In genomic region chr7:73739387-73739767, GRCh38 we compare ENCODE assay signal across 1 cellular context.
A peak's percentile ranks its signal among the peaks of the same experiment; 100 is the strongest.
TF ChIP-seq lines count a peak whose summit lies in the region.

No MANE protein-coding gene starts in this region.

TF ChIP-seq in K562, 482 proteins besides CTCF, POLR2A, EP300 and RAD21 (continued from another document and continues in another):
- no peak for TF ChIP-seq SMAD1 (IDR thresholded peaks at IDR 0.05; ENCODE audit: low read depth, low read length, partially characterized antibody)
- no peak for TF ChIP-seq MECOM (CRISPR knock-in tag; IDR thresholded peaks at IDR 0.05)
- no peak for TF ChIP-seq NEUROD1 (IDR thresholded peaks at IDR 0.05; ENCODE audit: borderline replicate concordance, low read depth, low read length, partially characterized antibody)
- TF ChIP-seq MTF1 (CRISPR knock-in tag; IDR thresholded peaks at IDR 0.05; ENCODE audit: borderline replicate concordance), result no peak
- no peak for TF ChIP-seq GTF2E2 (tag; IDR thresholded peaks at IDR 0.05)
- no peak for TF ChIP-seq ZNF639 (CRISPR knock-in tag; conservative IDR thresholded peaks at IDR 0.05 in 1 of 2, IDR thresholded peaks at IDR 0.05 in 1 of 2)
- TF ChIP-seq ETV1 (tag; conservative IDR thresholded peaks at IDR 0.05; ENCODE audit: low read depth), result no peak
- no peak for TF ChIP-seq ESRRB (CRISPR knock-in tag; IDR thresholded peaks at IDR 0.05; ENCODE audit: borderline replicate concordance)
- TF ChIP-seq SIN3A (IDR thresholded peaks at IDR 0.05; ENCODE audit: borderline replicate concordance in 2 of 2, control insufficient read depth in 1 of 2, low read depth in 2 of 2, low read length in 2 of 2), result no peak
- peak; percentile 42; the same call in 1 of the 2 replicates for TF ChIP-seq AFF4 (CRISPR knock-in tag; IDR thresholded peaks at IDR 0.05)
- no peak for TF ChIP-seq ZNF780A (CRISPR knock-in tag; IDR thresholded peaks at IDR 0.05)
- no peak for TF ChIP-seq HNRNPLL (IDR thresholded peaks at IDR 0.05; ENCODE audit: low read depth, low read length, poor library complexity, severe bottlenecking)
- no peak for TF ChIP-seq ZNF609 (CRISPR knock-in tag; IDR thresholded peaks at IDR 0.05; ENCODE audit: borderline replicate concordance)
- TF ChIP-seq HNRNPH1 (optimal IDR thresholded peaks at IDR 0.05; ENCODE audit: low read depth, low read length), result no peak
- no peak for TF ChIP-seq TAF1 (IDR thresholded peaks at IDR 0.05; ENCODE audit: control insufficient read depth, extremely low read depth, insufficient read depth, low read length, severe bottlenecking)
- no peak for TF ChIP-seq HIVEP1 (CRISPR knock-in tag; IDR thresholded peaks at IDR 0.05)
- no peak for TF ChIP-seq NFE2 (IDR thresholded peaks at IDR 0.05; ENCODE audit: low read depth)
- no peak for TF ChIP-seq ZNF584 (CRISPR knock-in tag; IDR thresholded peaks at IDR 0.05; ENCODE audit: low read depth)
- 0 out of 2 replicates have a peak, but pooled peaks have one; percentile 2 for TF ChIP-seq ZNF583 (CRISPR knock-in tag; IDR thresholded peaks at IDR 0.05)
- no peak for TF ChIP-seq HEY1 (CRISPR knock-in tag; IDR thresholded peaks at IDR 0.05; ENCODE audit: borderline replicate concordance)
- no peak for TF ChIP-seq SP2 (IDR thresholded peaks at IDR 0.05; ENCODE audit: extremely low read depth, low read depth, low read length, poor library complexity, severe bottlenecking)
- TF ChIP-seq HDAC1 (IDR thresholded peaks at IDR 0.05), result no peak
- TF ChIP-seq MAFG (tag; conservative IDR thresholded peaks at IDR 0.05), result no peak
- TF ChIP-seq GABPA (tag; conservative IDR thresholded peaks at IDR 0.05; ENCODE audit: low read depth), result no peak
- no peak for TF ChIP-seq ZNF395 (CRISPR knock-in tag; IDR thresholded peaks at IDR 0.05)
- no peak for TF ChIP-seq ZC3H4 (CRISPR knock-in tag; IDR thresholded peaks at IDR 0.05; ENCODE audit: borderline replicate concordance)
- TF ChIP-seq CBFA2T2 (conservative IDR thresholded peaks at IDR 0.05), result no peak
- no peak for TF ChIP-seq MYNN (IDR thresholded peaks at IDR 0.05)
- TF ChIP-seq MYNN (CRISPR knock-in tag; IDR thresholded peaks at IDR 0.05), result no peak
- TF ChIP-seq MLX (CRISPR knock-in tag; conservative IDR thresholded peaks at IDR 0.05), result no peak
- no peak for TF ChIP-seq ZNF239 (CRISPR knock-in tag; IDR thresholded peaks at IDR 0.05)
- no peak for TF ChIP-seq HMBOX1 (IDR thresholded peaks at IDR 0.05)
- no peak for TF ChIP-seq ZNF785 (CRISPR knock-in tag; IDR thresholded peaks at IDR 0.05)
- 0 out of 2 replicates have a peak, but pooled peaks have one; percentile 39 for TF ChIP-seq ZNF384 (IDR thresholded peaks at IDR 0.05; ENCODE audit: low read depth, low read length)
- 0 out of 2 replicates have a peak, but pooled peaks have one; percentile 23 for TF ChIP-seq MTA3 (IDR thresholded peaks at IDR 0.05; ENCODE audit: borderline replicate concordance)
- TF ChIP-seq TBL1XR1 (IDR thresholded peaks at IDR 0.05; ENCODE audit: low read length in 2 of 2), result no peak
- TF ChIP-seq MAFK (IDR thresholded peaks at IDR 0.05; ENCODE audit: low read length), result no peak
- TF ChIP-seq E2F8 (IDR thresholded peaks at IDR 0.05; ENCODE audit: low read depth, partially characterized antibody), result no peak
- no peak for TF ChIP-seq E2F3 (CRISPR knock-in tag; IDR thresholded peaks at IDR 0.05)
- no peak for TF ChIP-seq ZFP36 (IDR thresholded peaks at IDR 0.05; ENCODE audit: low read depth, low read length, partially characterized antibody)
- TF ChIP-seq THAP12 (CRISPR knock-in tag; IDR thresholded peaks at IDR 0.05), result no peak
- no peak for TF ChIP-seq SUPT5H (IDR thresholded peaks at IDR 0.05)
- TF ChIP-seq ETS2 (tag; IDR thresholded peaks at IDR 0.05; ENCODE audit: borderline replicate concordance, poor library complexity, severe bottlenecking), result no peak
- TF ChIP-seq KLF13 (tag; IDR thresholded peaks at IDR 0.05; ENCODE audit: borderline replicate concordance, low read depth), result no peak
- no peak for TF ChIP-seq ZNF124 (CRISPR knock-in tag; IDR thresholded peaks at IDR 0.05)
